In the genomic region with DNA sequence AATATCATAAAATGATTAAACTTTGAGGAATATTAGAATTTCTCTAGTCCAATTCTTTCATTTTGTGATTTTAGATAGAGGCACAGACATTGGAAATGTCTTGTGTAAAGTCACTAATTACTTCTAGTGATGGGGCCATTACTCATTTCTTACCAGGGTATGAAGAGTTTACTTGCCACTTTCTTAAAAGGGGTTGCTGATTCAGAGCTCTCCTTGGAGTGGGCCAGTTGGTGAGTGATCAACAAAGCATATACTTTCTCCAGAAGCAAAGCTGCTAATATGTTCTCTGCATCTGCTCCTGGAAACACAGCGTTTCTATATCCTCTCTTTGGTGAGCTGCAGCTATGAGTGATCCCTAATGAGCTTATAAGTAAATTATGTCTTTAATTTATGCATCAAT, we compare ENCODE assay signal across 28 cellular contexts.
"Had no signal": no experiment of that assay in that cellular context is flagged by ENCODE, and none has a peak within 500 bp of the region (broad histone marks: within the 10 kb centered on the region; RNA-seq: fewer than 3 reads in every experiment).

No MANE protein-coding gene starts in this region.

- H3K4me3 ChIP-seq: ascending aorta, breast epithelium, coronary artery, dorsolateral prefrontal cortex, esophagus muscularis mucosa, gastroesophageal sphincter had no signal

- DNase-seq: activated CD4-positive, alpha-beta memory T cell treated with anti-CD3 and anti-CD28 coated beads, Interleukin-2, amount 10 ng/mL, durations not matched to agents 7 days and 5 days; activated CD4-positive, alpha-beta T cell treated with anti-CD3 and anti-CD28 coated beads for 36 hours; activated CD4-positive, alpha-beta T cell treated with anti-CD3 and anti-CD28 coated beads, Interleukin-2, amount 10 ng/mL, durations not matched to agents 7 days and 5 days; activated CD4-positive, alpha-beta T cell treated with anti-CD3 and anti-CD28 coated beads, Interleukin-2, amount 50 U/mL, for 4 hours; activated CD4-positive, CD25-positive, alpha-beta regulatory T cell; activated CD4-positive, CD25-positive, alpha-beta regulatory T cell treated with anti-CD3 and anti-CD28 coated beads, Interleukin-2, amount 50 U/mL, for 72 hours; activated CD8-positive, alpha-beta memory T cell treated with anti-CD3 and anti-CD28 coated beads, Interleukin-2, amount 50 U/mL, for 48 hours; activated gamma-delta T cell; activated naive CD4-positive, alpha-beta T cell; activated naive CD4-positive, alpha-beta T cell treated with anti-CD3 and anti-CD28 coated beads, Interleukin-2, amount 10 ng/mL, durations not matched to agents 7 days and 5 days; activated naive CD8-positive, alpha-beta T cell treated with anti-CD3 and anti-CD28 coated beads, Interleukin-2, amount 10 ng/mL, durations not matched to agents 7 days and 5 days; activated T-cell treated with anti-CD3 and anti-CD28 coated beads for 4 hours; activated T-cell treated with anti-CD3 and anti-CD28 coated beads, Interleukin-2, amount 50 U/mL, for 24 hours; activated T-cell treated with anti-CD3 and anti-CD28 coated beads, Interleukin-2, amount 50 U/mL, for 72 hours; dorsolateral prefrontal cortex; effector memory CD4-positive, alpha-beta T cell; endodermal cell; erythroblast; foreskin melanocyte; head of caudate nucleus; T-helper 1 cell; T-helper 17 cell; T1000 had no signal
